8 cellular contexts compared by ENCODE assay signal in the genomic region with DNA sequence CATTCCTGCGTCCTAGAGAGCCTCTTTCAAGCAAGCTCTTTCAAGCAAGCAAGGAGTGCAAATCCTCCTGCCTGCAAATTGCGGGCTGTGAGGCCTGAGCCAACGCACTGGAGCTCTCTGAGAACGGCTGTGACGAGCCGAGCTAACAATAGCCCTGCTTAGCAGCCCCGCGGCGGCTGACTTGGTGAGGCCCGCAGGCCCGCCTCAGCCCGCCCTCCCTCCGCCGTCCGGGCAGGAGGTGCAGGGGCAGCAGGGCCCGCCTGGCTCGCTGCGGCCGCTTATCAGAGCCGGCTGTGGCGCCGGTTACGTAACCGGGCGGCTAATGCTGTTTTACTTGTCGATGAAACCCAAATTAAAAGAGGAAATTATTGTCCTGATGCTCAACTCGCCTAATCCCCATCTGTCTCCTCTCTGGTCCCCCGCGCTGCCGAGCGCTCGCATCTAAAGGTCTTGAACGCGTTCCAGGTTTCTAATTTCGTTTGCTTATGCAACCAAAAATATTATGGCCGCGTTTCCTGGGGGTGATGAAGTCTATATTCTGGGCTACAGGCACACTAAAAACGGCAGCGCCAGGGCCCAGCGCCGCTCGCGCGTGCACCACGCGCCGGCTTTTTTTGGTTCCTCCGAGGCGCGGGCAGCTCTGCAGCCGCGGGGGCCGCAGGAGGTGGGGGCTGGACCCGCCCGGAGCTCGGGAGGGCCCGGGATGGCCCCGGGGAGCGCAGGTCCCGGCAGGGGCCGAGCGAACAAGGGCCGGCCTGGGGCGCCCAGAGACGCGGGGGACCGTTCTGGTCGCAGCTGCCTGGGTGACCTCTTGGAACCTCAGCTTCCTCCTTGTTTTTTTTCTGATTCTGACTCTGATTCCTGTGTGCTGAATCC.
DNase-seq lines count a peak whose midpoint lies in the region; ATAC-seq, FAIRE-seq and TF ChIP-seq lines count a peak whose summit lies in the region.

No MANE protein-coding gene starts in this region.

- H3K36me3 ChIP-seq in ES-I3 (ENCODE audit: insufficient read depth, low read length), result no peaks in the 10 kb centered on the region
- H3K36me3 ChIP-seq in H1 (ENCODE audit: control insufficient read depth in 2 of 4, insufficient read depth in 4 of 4, low read length in 3 of 4), result no peaks in the 10 kb centered on the region
- H3K36me3 ChIP-seq in lower lobe of right lung, result no peaks in the 10 kb centered on the region

- peak overlapping the region; percentile 74 for H3K4me3 Mint-ChIP-seq in activated CD8-positive, alpha-beta T cell treated with anti-CD3 and anti-CD28 coated beads for 36 hours

- H3K4me3 ChIP-seq in H1 (ENCODE audit: extremely low read depth in 1 of 4, insufficient read depth in 2 of 4, low read depth in 3 of 4, low read length in 4 of 4) (peak overlapping the region; percentile 36 to 70 (median 47)), lower lobe of right lung (peak overlapping the region; percentile 59)

- H3K9me3 ChIP-seq in ES-I3 (ENCODE audit: control insufficient read depth, insufficient read depth, low read length), result no peaks in the 10 kb centered on the region
- no peaks in the 10 kb centered on the region for H3K9me3 ChIP-seq in H1 (ENCODE audit: insufficient read depth in 2 of 2, low read depth in 1 of 2, low read length in 1 of 2)
- no peaks in the 10 kb centered on the region for H3K9me3 ChIP-seq in lower lobe of right lung

- H3K27me3 Mint-ChIP-seq in activated CD8-positive, alpha-beta T cell treated with anti-CD3 and anti-CD28 coated beads for 36 hours, result no peaks in the 10 kb centered on the region

- no peak overlapping the region; the same call in 1 of the 2 replicates for H2BK20ac ChIP-seq in H1 (ENCODE audit: low read length)

- H2AK5ac ChIP-seq in H1 (ENCODE audit: low read depth, low read length), result no peak overlapping the region

- H3K23ac ChIP-seq in H1 (ENCODE audit: insufficient read length), result no peak overlapping the region

- H4K8ac ChIP-seq in H1 (ENCODE audit: extremely low read depth, insufficient read depth, low read length), result peak overlapping the region; percentile 88

- H2BK15ac ChIP-seq in H1 (ENCODE audit: low read length), result no peak overlapping the region

- no peak overlapping the region for H2BK12ac ChIP-seq in H1 (ENCODE audit: low read depth, low read length)

- peak overlapping the region; percentile 50 for H3K4ac ChIP-seq in H1 (replicated peaks; ENCODE audit: insufficient read length, low read depth, low read length)

- H3K9ac ChIP-seq in ES-I3 (ENCODE audit: low read depth, low read length) (peak overlapping the region; percentile 63), H1 (replicated peaks in 1 of 4; ENCODE audit: extremely low read depth in 1 of 4, low read depth in 3 of 4, low read length in 3 of 4) (peak overlapping the region in 3 of 4 experiments; percentile 1 to 64 (median 42); a peak in 3 of 7 replicates)

- POLR2A ChIA-PET in activated CD8-positive, alpha-beta T cell treated with anti-CD3 and anti-CD28 coated beads for 36 hours (lab: Charles Lee), result interaction anchor here (0.5 to 2.7 kb wide), 8 partner anchors 13 to 79 kb away, joined by 3 to 25 read pairs (median 4); a partner anchor contains a TSS
- POLR2A ChIA-PET in H1 (lab: Charles Lee; ENCODE audit: partially characterized antibody), result interaction anchor here (0.8 to 2.7 kb wide), 10 partner anchors 12 to 68 kb away, joined by 3 to 35 read pairs (median 6); a partner anchor contains a TSS

- H3K4me1 ChIP-seq in ES-I3 (ENCODE audit: insufficient read depth, low read length) (peaks cover 11% of the 10 kb centered on the region; the same call in 1 of the 2 replicates), H1 (replicated peaks in 1 of 4; ENCODE audit: control insufficient read depth in 3 of 4, insufficient read depth in 4 of 4, low read length in 3 of 4) (peaks cover 0 to 9% (median 6%) of the 10 kb centered on the region in 4 experiments), lower lobe of right lung (peaks cover 20% of the 10 kb centered on the region)

- peaks cover 20% of the 10 kb centered on the region for H3K4me1 Mint-ChIP-seq in activated CD8-positive, alpha-beta T cell treated with anti-CD3 and anti-CD28 coated beads for 36 hours (ENCODE audit: low read depth)

- H3K79me2 ChIP-seq in H1 (ENCODE audit: control insufficient read depth in 1 of 2, insufficient read depth in 2 of 2, low read length in 2 of 2), result no peaks in the 10 kb centered on the region

- peak in 1 of 2 experiments; percentile 16; a peak in 1 of 3 replicates for TF ChIP-seq POLR2A in H1 (IDR thresholded peaks at IDR 0.05; ENCODE audit: control extremely low read depth in 1 of 2, low read depth in 2 of 2, low read length in 2 of 2)

- H2AFZ ChIP-seq in H1 (ENCODE audit: low read length), result peak overlapping the region; percentile 70; the same call in 1 of the 2 replicates

- CTCF ChIA-PET in activated CD8-positive, alpha-beta T cell treated with anti-CD3 and anti-CD28 coated beads for 36 hours (lab: Charles Lee), result interaction anchor here (0.9 to 1.2 kb wide), 4 partner anchors 65 to 79 kb away, joined by 3 to 5 read pairs (median 4); a partner anchor contains a TSS
- CTCF ChIA-PET in H1 (lab: Charles Lee; ENCODE audit: partially characterized antibody), result interaction anchor here (0.8 to 2.2 kb wide), 7 partner anchors 19 to 89 kb away, joined by 3 to 10 read pairs (median 4); no protein-coding TSS in a partner anchor

- intact Hi-C loops in activated CD8-positive, alpha-beta T cell treated with anti-CD3 and anti-CD28 coated beads for 36 hours (cut with micrococcal nuclease), result no loop called here
- intact Hi-C loops in lower lobe of right lung (cut with DNase I), result no loop called here

- 4% methylated on average over 58 of the region's 68 CpGs; no CpG with 5 or more reads in 1 of the 2 experiments for WGBS in H1 (ENCODE audit: extremely low coverage in 1 of 2, insufficient coverage in 1 of 2, insufficient read length in 1 of 2, insufficient replicate concordance in 2 of 2, low coverage in 1 of 2, low lambda C conversion rate in 2 of 2, missing lambda C conversion rate in 1 of 2), 2 experiments

- peaks cover 0 to 6% (median 5%) of the 10 kb centered on the region in 4 experiments; a peak in 4 of 7 replicates for H3K27me3 ChIP-seq in H1 (replicated peaks in 1 of 4; ENCODE audit: control insufficient read depth in 3 of 4, extremely low read depth in 1 of 4, insufficient read depth in 3 of 4, low read length in 3 of 4)
- no peaks in the 10 kb centered on the region for H3K27me3 ChIP-seq in lower lobe of right lung (ENCODE audit: low read depth)

- H3K56ac ChIP-seq in H1 (replicated peaks; ENCODE audit: insufficient read length, low read depth, low read length), result no peak overlapping the region

- H3K79me1 ChIP-seq in H1 (ENCODE audit: low read depth, low read length), result no peaks in the 10 kb centered on the region

- peak overlapping the region; percentile 21 for H4K5ac ChIP-seq in H1 (ENCODE audit: insufficient read length, low read depth, low read length)

- TF ChIP-seq CTCF in activated CD8-positive, alpha-beta T cell treated with anti-CD3 and anti-CD28 coated beads for 36 hours (IDR thresholded peaks at IDR 0.05), result no peak
- TF ChIP-seq CTCF in H1 (IDR thresholded peaks at IDR 0.05; ENCODE audit: control extremely low read depth in 1 of 3, insufficient read depth in 1 of 3, low read depth in 1 of 3, low read length in 3 of 3) (no peak), lower lobe of right lung (IDR thresholded peaks at IDR 0.05) (no peak)

- peak; percentile 98 for DNase-seq in NCI-H69 (lab: John Stamatoyannopoulos, UW)
- peak; percentile 65 for DNase-seq in activated CD8-positive, alpha-beta T cell treated with anti-CD3 and anti-CD28 coated beads for 36 hours
- DNase-seq in H1 (ENCODE audit: low read depth in 1 of 2, low spot score in 2 of 2), result peak in 1 of 2 experiments; percentile 77
- peak; percentile 91 for DNase-seq in lower lobe of right lung
- DNase-seq in stimulated activated CD4-positive, alpha-beta T cell treated with anti-CD3 and anti-CD28 coated beads, Interleukin-4, amount 100 ng/mL, for 24 hours, result peak; percentile 46
- DNase-seq in NCI-H187 treated with DMSO at 0.1 percent for 48 hours (lab: John Stamatoyannopoulos, UW), result no peak

- peaks cover 3% of the 10 kb centered on the region for H3K23me2 ChIP-seq in H1 (ENCODE audit: low read depth, low read length)

- H3K9me3 Mint-ChIP-seq in activated CD8-positive, alpha-beta T cell treated with anti-CD3 and anti-CD28 coated beads for 36 hours, result no peaks in the 10 kb centered on the region

- H3K4me2 ChIP-seq in H1 (ENCODE audit: insufficient read depth in 1 of 2, low read depth in 2 of 2, low read length in 2 of 2), result peak overlapping the region; percentile 82

- H3K27ac ChIP-seq in H1 (ENCODE audit: low read depth, low read length) (no peak overlapping the region), lower lobe of right lung (peak overlapping the region; percentile 92)

- no peak overlapping the region for H2BK120ac ChIP-seq in H1 (replicated peaks; ENCODE audit: low read depth, low read length)

- no peak overlapping the region for H2BK5ac ChIP-seq in H1 (ENCODE audit: low read depth, low read length)

- H3K27ac Mint-ChIP-seq in activated CD8-positive, alpha-beta T cell treated with anti-CD3 and anti-CD28 coated beads for 36 hours, result peak overlapping the region; percentile 82

- TF ChIP-seq RAD21 in H1 (IDR thresholded peaks at IDR 0.05 in 1 of 2, conservative IDR thresholded peaks at IDR 0.05 in 1 of 2; ENCODE audit: low read depth in 2 of 2, low read length in 2 of 2), result 0 out of 4 replicates have a peak, but pooled peaks of 1 of the 2 experiments have one; percentile 2

- no peak for TF ChIP-seq EP300 in H1 (IDR thresholded peaks at IDR 0.05; ENCODE audit: borderline replicate concordance in 1 of 2, low read depth in 2 of 2, low read length in 2 of 2)

- no peak for FAIRE-seq in H1 (lab: Jason Lieb, UNC)

- H3K18ac ChIP-seq in H1 (ENCODE audit: extremely low read depth, low read length), result peak overlapping the region; percentile 75

- peak overlapping the region; percentile 31 for H4K91ac ChIP-seq in H1 (replicated peaks; ENCODE audit: insufficient read length, low read length)

- H3K14ac ChIP-seq in H1 (ENCODE audit: insufficient read length), result no peak overlapping the region

- no peaks in the 10 kb centered on the region for H3K36me3 Mint-ChIP-seq in activated CD8-positive, alpha-beta T cell treated with anti-CD3 and anti-CD28 coated beads for 36 hours (ENCODE audit: low read depth)

- ATAC-seq in HG03135 (IDR thresholded peaks at IDR 0.05; ENCODE audit: unreplicated experiment), result peak; percentile 57
- peak; percentile 77 for ATAC-seq in activated CD8-positive, alpha-beta T cell treated with anti-CD3 and anti-CD28 coated beads for 36 hours
- ATAC-seq in lower lobe of right lung, result peak; percentile 93 to 95

- H4K20me1 ChIP-seq in H1 (replicated peaks in 1 of 2; ENCODE audit: control insufficient read depth in 1 of 2, insufficient read depth in 2 of 2, low read length in 2 of 2), result no peaks in the 10 kb centered on the region

TF ChIP-seq in H1, 55 proteins besides CTCF, POLR2A, EP300 and RAD21 (continues in another document):
- TF ChIP-seq RNF2 (IDR thresholded peaks at IDR 0.05; ENCODE audit: borderline replicate concordance, low read depth, low read length, missing control alignments, poor library complexity, severe bottlenecking), result peak; percentile 56
- peak; percentile 8; the same call in 1 of the 2 replicates for TF ChIP-seq KDM1A (IDR thresholded peaks at IDR 0.05; ENCODE audit: borderline replicate concordance, low read length)
- TF ChIP-seq CEBPB (IDR thresholded peaks at IDR 0.05; ENCODE audit: low read depth, low read length), result peak; percentile 83
